Comparison of ENCODE assay signal across 1 cellular context in genomic region chr12:52026267-52026666, GRCh38.
TF ChIP-seq lines count a peak whose summit lies in the region.

No MANE protein-coding gene starts in this region.

TF ChIP-seq in IMR-90, 13 proteins besides CTCF, POLR2A, EP300 and RAD21:
- no peak for TF ChIP-seq MAZ (IDR thresholded peaks at IDR 0.05; ENCODE audit: borderline replicate concordance, low read depth, low read length)
- TF ChIP-seq ELK1 (IDR thresholded peaks at IDR 0.05; ENCODE audit: borderline replicate concordance, low read depth, low read length), result no peak
- no peak for TF ChIP-seq CHD1 (IDR thresholded peaks at IDR 0.05; ENCODE audit: low read depth, low read length)
- TF ChIP-seq SMC3 (IDR thresholded peaks at IDR 0.05; ENCODE audit: low read depth, low read length), result no peak
- TF ChIP-seq FOS (IDR thresholded peaks at IDR 0.05; ENCODE audit: low read depth, low read length), result no peak
- no peak for TF ChIP-seq RCOR1 (IDR thresholded peaks at IDR 0.05; ENCODE audit: insufficient replicate concordance, low read length)
- TF ChIP-seq MAFK (IDR thresholded peaks at IDR 0.05; ENCODE audit: low read depth, low read length), result no peak
- no peak for TF ChIP-seq RFX5 (IDR thresholded peaks at IDR 0.05; ENCODE audit: low read depth, low read length)
- no peak for TF ChIP-seq USF2 (IDR thresholded peaks at IDR 0.05; ENCODE audit: low read depth, low read length)
- no peak for TF ChIP-seq CEBPB (IDR thresholded peaks at IDR 0.05; ENCODE audit: low read depth, low read length)
